ENCODE assay signal across 1 cellular context in genomic region chr4:182897601-182898478, GRCh38.
TF ChIP-seq lines count a peak whose summit lies in the region.

No MANE protein-coding gene starts in this region.

TF ChIP-seq in HepG2, 621 proteins besides CTCF, POLR2A, EP300 and RAD21 (continued from another document and continues in another):
- TF ChIP-seq RFXAP (CRISPR knock-in tag; IDR thresholded peaks at IDR 0.05; ENCODE audit: borderline replicate concordance) (peak; percentile 63; the same call in 1 of the 2 replicates), FOSL1 (CRISPR knock-in tag; IDR thresholded peaks at IDR 0.05; ENCODE audit: borderline replicate concordance) (no peak), ZNF329 (CRISPR knock-in tag; IDR thresholded peaks at IDR 0.05; ENCODE audit: low read depth) (no peak), ERF (CRISPR knock-in tag; IDR thresholded peaks at IDR 0.05) (peak; percentile 94), TBL1XR1 (IDR thresholded peaks at IDR 0.05; ENCODE audit: borderline replicate concordance, low read length, partially characterized antibody) (peak; percentile 18), ZSCAN9 (CRISPR knock-in tag; IDR thresholded peaks at IDR 0.05; ENCODE audit: borderline replicate concordance) (peak; percentile 94), MTF2 (CRISPR knock-in tag; IDR thresholded peaks at IDR 0.05; ENCODE audit: borderline replicate concordance) (no peak), ZBTB21 (CRISPR knock-in tag; IDR thresholded peaks at IDR 0.05) (peak; percentile 19; the same call in 1 of the 2 replicates), ZNF558 (CRISPR knock-in tag; IDR thresholded peaks at IDR 0.05; ENCODE audit: borderline replicate concordance) (peak; percentile 86; the same call in 1 of the 2 replicates), MEIS1 (CRISPR knock-in tag; IDR thresholded peaks at IDR 0.05; ENCODE audit: borderline replicate concordance) (peak; percentile 90; the same call in 1 of the 2 replicates), ZFP37 (CRISPR knock-in tag; IDR thresholded peaks at IDR 0.05; ENCODE audit: borderline replicate concordance) (0 out of 2 replicates have a peak, but pooled peaks have one; percentile 34), HOXA5 (CRISPR knock-in tag; IDR thresholded peaks at IDR 0.05) (no peak), SNAPC5 (CRISPR knock-in tag; IDR thresholded peaks at IDR 0.05; ENCODE audit: borderline replicate concordance) (0 out of 2 replicates have a peak, but pooled peaks have one; percentile 9), TIGD3 (CRISPR knock-in tag; IDR thresholded peaks at IDR 0.05; ENCODE audit: borderline replicate concordance) (no peak), SNRNP70 (IDR thresholded peaks at IDR 0.05; ENCODE audit: low read depth, low read length) (no peak), ELF4 (CRISPR knock-in tag; IDR thresholded peaks at IDR 0.05; ENCODE audit: borderline replicate concordance) (no peak; the same call in 1 of the 2 replicates), ZNF124 (CRISPR knock-in tag; IDR thresholded peaks at IDR 0.05) (0 out of 2 replicates have a peak, but pooled peaks have one; percentile 34), BRCA1 (CRISPR knock-in tag; IDR thresholded peaks at IDR 0.05) (0 out of 2 replicates have a peak, but pooled peaks have one; percentile 54), ZNF335 (CRISPR knock-in tag; IDR thresholded peaks at IDR 0.05) (peak; percentile 67; the same call in 1 of the 2 replicates), NFE2L1 (CRISPR knock-in tag; IDR thresholded peaks at IDR 0.05; ENCODE audit: borderline replicate concordance) (no peak), POGZ (CRISPR knock-in tag; IDR thresholded peaks at IDR 0.05) (peak; percentile 88), RBM39 (IDR thresholded peaks at IDR 0.05; ENCODE audit: low read depth, low read length, poor library complexity, severe bottlenecking) (peak; percentile 32), NR1H2 (CRISPR knock-in tag; IDR thresholded peaks at IDR 0.05; ENCODE audit: borderline replicate concordance, low read depth) (no peak), ZNF746 (CRISPR knock-in tag; IDR thresholded peaks at IDR 0.05) (peak; percentile 89), GATA4 (IDR thresholded peaks at IDR 0.05; ENCODE audit: borderline replicate concordance, low read depth) (no peak; the same call in 1 of the 2 replicates), ZNF138 (CRISPR knock-in tag; IDR thresholded peaks at IDR 0.05; ENCODE audit: low read depth) (0 out of 2 replicates have a peak, but pooled peaks have one; percentile 58), REL (CRISPR knock-in tag; conservative IDR thresholded peaks at IDR 0.05) (0 out of 2 replicates have a peak, but pooled peaks have one; percentile 31), PBX2 (CRISPR knock-in tag; IDR thresholded peaks at IDR 0.05) (peak; percentile 49; the same call in 1 of the 2 replicates), ZBTB26 (CRISPR knock-in tag; IDR thresholded peaks at IDR 0.05; ENCODE audit: borderline replicate concordance) (peak; percentile 57; the same call in 1 of the 2 replicates), MLX (CRISPR knock-in tag; IDR thresholded peaks at IDR 0.05) (peak; percentile 95), NFKBIZ (CRISPR knock-in tag; IDR thresholded peaks at IDR 0.05) (no peak), JUNB (CRISPR knock-in tag; IDR thresholded peaks at IDR 0.05; ENCODE audit: borderline replicate concordance) (no peak), ZNF703 (CRISPR knock-in tag; IDR thresholded peaks at IDR 0.05; ENCODE audit: borderline replicate concordance) (no peak), DRAP1 (CRISPR knock-in tag; IDR thresholded peaks at IDR 0.05) (peak; percentile 63; the same call in 1 of the 2 replicates), REPIN1 (CRISPR knock-in tag; IDR thresholded peaks at IDR 0.05; ENCODE audit: borderline replicate concordance, low read depth) (peak; percentile 88), ZNF549 (CRISPR knock-in tag; IDR thresholded peaks at IDR 0.05) (no peak), ZZZ3 (CRISPR knock-in tag; IDR thresholded peaks at IDR 0.05; ENCODE audit: borderline replicate concordance) (peak; percentile 40; the same call in 1 of the 2 replicates), ZBTB7B (CRISPR knock-in tag; IDR thresholded peaks at IDR 0.05) (peak; percentile 98), ZFP82 (CRISPR knock-in tag; IDR thresholded peaks at IDR 0.05; ENCODE audit: borderline replicate concordance) (no peak), PHB2 (IDR thresholded peaks at IDR 0.05; ENCODE audit: partially characterized antibody) (no peak), TARDBP (CRISPR knock-in tag; IDR thresholded peaks at IDR 0.05) (peak; percentile 90), RBFOX2 (IDR thresholded peaks at IDR 0.05; ENCODE audit: low read depth, low read length) (peak; percentile 60), SRSF9 (IDR thresholded peaks at IDR 0.05; ENCODE audit: borderline replicate concordance, insufficient read depth, low read depth, low read length, poor library complexity, severe bottlenecking) (no peak), HNF4G (IDR thresholded peaks at IDR 0.05; ENCODE audit: borderline replicate concordance, low read depth, low read length) (peak; percentile 92), HNF4G (CRISPR knock-in tag; IDR thresholded peaks at IDR 0.05; ENCODE audit: borderline replicate concordance, low read depth) (peak; percentile 98)
- TF ChIP-seq, protein P1, sequence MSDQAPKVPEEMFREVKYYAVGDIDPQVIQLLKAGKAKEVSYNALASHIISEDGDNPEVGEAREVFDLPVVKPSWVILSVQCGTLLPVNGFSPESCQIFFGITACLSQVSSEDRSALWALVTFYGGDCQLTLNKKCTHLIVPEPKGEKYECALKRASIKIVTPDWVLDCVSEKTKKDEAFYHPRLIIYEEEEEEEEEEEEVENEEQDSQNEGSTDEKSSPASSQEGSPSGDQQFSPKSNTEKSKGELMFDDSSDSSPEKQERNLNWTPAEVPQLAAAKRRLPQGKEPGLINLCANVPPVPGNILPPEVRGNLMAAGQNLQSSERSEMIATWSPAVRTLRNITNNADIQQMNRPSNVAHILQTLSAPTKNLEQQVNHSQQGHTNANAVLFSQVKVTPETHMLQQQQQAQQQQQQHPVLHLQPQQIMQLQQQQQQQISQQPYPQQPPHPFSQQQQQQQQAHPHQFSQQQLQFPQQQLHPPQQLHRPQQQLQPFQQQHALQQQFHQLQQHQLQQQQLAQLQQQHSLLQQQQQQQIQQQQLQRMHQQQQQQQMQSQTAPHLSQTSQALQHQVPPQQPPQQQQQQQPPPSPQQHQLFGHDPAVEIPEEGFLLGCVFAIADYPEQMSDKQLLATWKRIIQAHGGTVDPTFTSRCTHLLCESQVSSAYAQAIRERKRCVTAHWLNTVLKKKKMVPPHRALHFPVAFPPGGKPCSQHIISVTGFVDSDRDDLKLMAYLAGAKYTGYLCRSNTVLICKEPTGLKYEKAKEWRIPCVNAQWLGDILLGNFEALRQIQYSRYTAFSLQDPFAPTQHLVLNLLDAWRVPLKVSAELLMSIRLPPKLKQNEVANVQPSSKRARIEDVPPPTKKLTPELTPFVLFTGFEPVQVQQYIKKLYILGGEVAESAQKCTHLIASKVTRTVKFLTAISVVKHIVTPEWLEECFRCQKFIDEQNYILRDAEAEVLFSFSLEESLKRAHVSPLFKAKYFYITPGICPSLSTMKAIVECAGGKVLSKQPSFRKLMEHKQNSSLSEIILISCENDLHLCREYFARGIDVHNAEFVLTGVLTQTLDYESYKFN (CRISPR knock-in tag; conservative IDR thresholded peaks at IDR 0.05): peak; percentile 98
- TF ChIP-seq, protein P2, sequence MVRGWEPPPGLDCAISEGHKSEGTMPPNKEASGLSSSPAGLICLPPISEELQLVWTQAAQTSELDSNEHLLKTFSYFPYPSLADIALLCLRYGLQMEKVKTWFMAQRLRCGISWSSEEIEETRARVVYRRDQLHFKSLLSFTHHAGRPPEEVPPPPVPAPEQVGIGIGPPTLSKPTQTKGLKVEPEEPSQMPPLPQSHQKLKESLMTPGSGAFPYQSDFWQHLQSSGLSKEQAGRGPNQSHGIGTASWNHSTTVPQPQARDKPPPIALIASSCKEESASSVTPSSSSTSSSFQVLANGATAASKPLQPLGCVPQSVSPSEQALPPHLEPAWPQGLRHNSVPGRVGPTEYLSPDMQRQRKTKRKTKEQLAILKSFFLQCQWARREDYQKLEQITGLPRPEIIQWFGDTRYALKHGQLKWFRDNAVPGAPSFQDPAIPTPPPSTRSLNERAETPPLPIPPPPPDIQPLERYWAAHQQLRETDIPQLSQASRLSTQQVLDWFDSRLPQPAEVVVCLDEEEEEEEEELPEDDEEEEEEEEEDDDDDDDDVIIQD (CRISPR knock-in tag; IDR thresholded peaks at IDR 0.05; ENCODE audit: low read depth): peak; percentile 88
- TF ChIP-seq, protein P3, sequence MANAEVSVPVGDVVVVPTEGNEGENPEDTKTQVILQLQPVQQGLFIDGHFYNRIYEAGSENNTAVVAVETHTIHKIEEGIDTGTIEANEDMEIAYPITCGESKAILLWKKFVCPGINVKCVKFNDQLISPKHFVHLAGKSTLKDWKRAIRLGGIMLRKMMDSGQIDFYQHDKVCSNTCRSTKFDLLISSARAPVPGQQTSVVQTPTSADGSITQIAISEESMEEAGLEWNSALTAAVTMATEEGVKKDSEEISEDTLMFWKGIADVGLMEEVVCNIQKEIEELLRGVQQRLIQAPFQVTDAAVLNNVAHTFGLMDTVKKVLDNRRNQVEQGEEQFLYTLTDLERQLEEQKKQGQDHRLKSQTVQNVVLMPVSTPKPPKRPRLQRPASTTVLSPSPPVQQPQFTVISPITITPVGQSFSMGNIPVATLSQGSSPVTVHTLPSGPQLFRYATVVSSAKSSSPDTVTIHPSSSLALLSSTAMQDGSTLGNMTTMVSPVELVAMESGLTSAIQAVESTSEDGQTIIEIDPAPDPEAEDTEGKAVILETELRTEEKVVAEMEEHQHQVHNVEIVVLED (CRISPR knock-in tag; IDR thresholded peaks at IDR 0.05; ENCODE audit: borderline replicate concordance): peak; percentile 69; the same call in 1 of the 2 replicates
- TF ChIP-seq, protein P4, sequence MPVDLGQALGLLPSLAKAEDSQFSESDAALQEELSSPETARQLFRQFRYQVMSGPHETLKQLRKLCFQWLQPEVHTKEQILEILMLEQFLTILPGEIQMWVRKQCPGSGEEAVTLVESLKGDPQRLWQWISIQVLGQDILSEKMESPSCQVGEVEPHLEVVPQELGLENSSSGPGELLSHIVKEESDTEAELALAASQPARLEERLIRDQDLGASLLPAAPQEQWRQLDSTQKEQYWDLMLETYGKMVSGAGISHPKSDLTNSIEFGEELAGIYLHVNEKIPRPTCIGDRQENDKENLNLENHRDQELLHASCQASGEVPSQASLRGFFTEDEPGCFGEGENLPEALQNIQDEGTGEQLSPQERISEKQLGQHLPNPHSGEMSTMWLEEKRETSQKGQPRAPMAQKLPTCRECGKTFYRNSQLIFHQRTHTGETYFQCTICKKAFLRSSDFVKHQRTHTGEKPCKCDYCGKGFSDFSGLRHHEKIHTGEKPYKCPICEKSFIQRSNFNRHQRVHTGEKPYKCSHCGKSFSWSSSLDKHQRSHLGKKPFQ (CRISPR knock-in tag; IDR thresholded peaks at IDR 0.05; ENCODE audit: insufficient replicate concordance): no peak
